8 cellular contexts compared by ENCODE assay signal in the genomic region with DNA sequence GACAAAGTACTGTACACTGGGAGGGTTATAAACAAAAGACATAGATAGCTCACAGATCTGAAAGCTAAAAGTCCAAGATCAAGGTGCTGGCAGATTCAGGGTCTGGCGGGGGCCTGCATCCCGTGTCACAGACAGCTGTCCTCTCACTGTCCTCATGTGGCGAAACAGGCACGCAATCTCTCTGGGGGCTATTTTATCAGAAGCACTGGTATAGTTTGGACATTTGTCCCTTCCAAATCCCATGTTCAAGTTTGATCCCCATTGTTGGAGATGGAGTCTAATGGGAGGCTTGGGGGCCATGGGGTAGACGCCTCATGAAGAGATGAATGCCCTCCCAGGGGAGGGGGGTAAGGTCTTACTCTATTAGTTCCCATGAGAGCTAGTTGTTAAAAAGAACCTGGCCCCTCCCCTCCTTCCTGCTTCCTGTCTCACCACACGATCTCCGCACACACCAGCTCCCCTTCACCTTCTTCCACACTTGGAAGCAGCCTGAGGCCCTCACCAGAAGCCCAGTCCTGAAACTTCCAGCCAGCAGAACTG.
DNase-seq lines count a peak whose midpoint lies in the region; ATAC-seq, FAIRE-seq and TF ChIP-seq lines count a peak whose summit lies in the region.

No MANE protein-coding gene starts in this region.

- peak overlapping the region; percentile 43 for H3K27ac Mint-ChIP-seq in neural crest cell (ENCODE audit: unreplicated experiment)

- H3K36me3 Mint-ChIP-seq in neural crest cell (ENCODE audit: low read depth), result no peaks in the 10 kb centered on the region

- intact Hi-C loops in breast epithelium (cut with DNase I; ENCODE audit: low total_unique reads), result no loop called here

- H3K4me3 Mint-ChIP-seq in neural crest cell, result no peak overlapping the region

- H3K9me3 Mint-ChIP-seq in neural crest cell, result peaks cover 6% of the 10 kb centered on the region

- DNase-seq in GM18507 (ENCODE audit: extremely low spot score, insufficient read length, low read depth), result no peak
- no peak for DNase-seq in RWPE2 (ENCODE audit: low spot score)
- no peak for DNase-seq in breast epithelium (ENCODE audit: low spot score in 2 of 2)
- DNase-seq in neural crest cell (ENCODE audit: low read depth, low spot score), result no peak
- DNase-seq in cerebellar cortex (ENCODE audit: low spot score), result no peak
- DNase-seq in iPS-NIHi11 (ENCODE audit: low spot score), result no peak

- TF ChIP-seq CTCF in RWPE2 (IDR thresholded peaks at IDR 0.05; ENCODE audit: poor library complexity, severe bottlenecking) (no peak), breast epithelium (IDR thresholded peaks at IDR 0.05) (no peak), neural crest cell (conservative IDR thresholded peaks at IDR 0.05) (no peak)

- no peaks in the 10 kb centered on the region for H3K27me3 ChIP-seq in RWPE2 (ENCODE audit: insufficient read depth, poor library complexity, severe bottlenecking)
- no peaks in the 10 kb centered on the region for H3K27me3 ChIP-seq in breast epithelium

- H3K4me1 Mint-ChIP-seq in neural crest cell, result peaks cover 26% of the 10 kb centered on the region

- H3K27ac ChIP-seq in RWPE2 (ENCODE audit: poor library complexity, severe bottlenecking) (peak overlapping the region; percentile 94), breast epithelium (peak overlapping the region; percentile 70 to 85)

- H3K4me3 ChIP-seq in RWPE2 (ENCODE audit: severe bottlenecking), result no peak overlapping the region
- no peak overlapping the region for H3K4me3 ChIP-seq in breast epithelium

- H3K36me3 ChIP-seq in RWPE2 (ENCODE audit: low read depth) (no peaks in the 10 kb centered on the region), breast epithelium (no peaks in the 10 kb centered on the region)

- peak; percentile 9 for FAIRE-seq in GM18507 (lab: Jason Lieb, UNC)

- ATAC-seq in RWPE2 (ENCODE audit: low read depth) (no peak), HG03378 (IDR thresholded peaks at IDR 0.05; ENCODE audit: unreplicated experiment) (no peak), HG02678 (IDR thresholded peaks at IDR 0.05; ENCODE audit: unreplicated experiment) (no peak)

- H3K27me3 Mint-ChIP-seq in neural crest cell (ENCODE audit: low read depth), result no peaks in the 10 kb centered on the region

- TF ChIP-seq POLR2A in breast epithelium (IDR thresholded peaks at IDR 0.05), result no peak

- H3K9me3 ChIP-seq in RWPE2 (ENCODE audit: severe bottlenecking) (no peaks in the 10 kb centered on the region), breast epithelium (no peaks in the 10 kb centered on the region)

- H3K4me1 ChIP-seq in RWPE2 (ENCODE audit: insufficient read depth, poor library complexity, severe bottlenecking) (peaks cover 20% of the 10 kb centered on the region), breast epithelium (no peaks in the 10 kb centered on the region)
